In genomic region chr4:184746532-184746870, GRCh38 we compare ENCODE assay signal across 1 cellular context.
TF ChIP-seq lines count a peak whose summit lies in the region.

No MANE protein-coding gene starts in this region.

TF ChIP-seq in SK-N-SH, 30 proteins besides CTCF, POLR2A, EP300 and RAD21 (continued from another document):
- no peak for TF ChIP-seq USF2 (IDR thresholded peaks at IDR 0.05; ENCODE audit: borderline replicate concordance, low read depth, low read length)
- TF ChIP-seq CHD2 (IDR thresholded peaks at IDR 0.05; ENCODE audit: low read length, partially characterized antibody), result no peak
- peak; percentile 13; the same call in 1 of the 2 replicates for TF ChIP-seq NFIC (IDR thresholded peaks at IDR 0.05; ENCODE audit: borderline replicate concordance)
- TF ChIP-seq SIN3A (IDR thresholded peaks at IDR 0.05; ENCODE audit: borderline replicate concordance, low read depth, low read length), result no peak
- TF ChIP-seq TCF12 (IDR thresholded peaks at IDR 0.05), result peak; percentile 46; the same call in 1 of the 2 replicates
